26 cellular contexts compared by ENCODE assay signal in genomic region chr4:147307896-147308680, GRCh38.
"Had no signal": no experiment of that assay in that cellular context is flagged by ENCODE, and none has a peak within 500 bp of the region (broad histone marks: within the 10 kb centered on the region; RNA-seq: fewer than 3 reads in every experiment).

No MANE protein-coding gene starts in this region.

- H3K36me3 Mint-ChIP-seq: memory B cell; naive thymus-derived CD4-positive, alpha-beta T cell had no signal

- H3K27me3 ChIP-seq: dorsolateral prefrontal cortex, esophagus muscularis mucosa, foreskin keratinocyte, gastroesophageal sphincter, heart left ventricle, hepatocyte, ovary, sigmoid colon, spleen, thyroid gland, vagina had no signal

- H2AFZ ChIP-seq: hepatocyte had no signal

- H3K4me3 ChIP-seq: dorsolateral prefrontal cortex, esophagus muscularis mucosa, gastroesophageal sphincter, heart left ventricle, hepatocyte, lower lobe of right lung, ovary, psoas muscle, sigmoid colon, spleen, thyroid gland, vagina had no signal

- H3K9me3 ChIP-seq: esophagus muscularis mucosa, gastroesophageal sphincter, heart left ventricle, lower lobe of right lung, ovary, psoas muscle, sigmoid colon, thyroid gland, vagina had no signal

- H3K4me3 Mint-ChIP-seq: memory B cell; naive thymus-derived CD4-positive, alpha-beta T cell; stimulated activated naive CD8-positive, alpha-beta T cell treated with anti-CD3 and anti-CD28 coated beads, Interleukin-15, amount 100 ng/mL, for 72 hours had no signal

- DNase-seq: dorsolateral prefrontal cortex; effector CD4-positive, alpha-beta T cell; heart left ventricle; left colon; left ventricle myocardium superior; lower lobe of right lung; midbrain; naive thymus-derived CD4-positive, alpha-beta T cell; occipital lobe; ovary; posterior cingulate gyrus; psoas muscle; right cardiac atrium; sigmoid colon; spleen; stimulated activated CD4-positive, alpha-beta T cell treated with anti-CD3 and anti-CD28 coated beads, Interleukin-2, amount 100 ng/mL, for 48 hours; stimulated activated naive CD4-positive, alpha-beta T cell; stimulated activated naive CD8-positive, alpha-beta T cell treated with anti-CD3 and anti-CD28 coated beads, Interleukin-15, amount 100 ng/mL, for 72 hours; thyroid gland had no signal

- H3K4me2 ChIP-seq: hepatocyte had no signal

- ATAC-seq: foreskin keratinocyte; gastroesophageal sphincter; heart left ventricle; left colon; left ventricle myocardium superior; lower lobe of right lung; naive thymus-derived CD4-positive, alpha-beta T cell; psoas muscle; right cardiac atrium; stimulated activated naive CD8-positive, alpha-beta T cell treated with anti-CD3 and anti-CD28 coated beads, Interleukin-15, amount 100 ng/mL, for 72 hours had no signal

- H3K9me3 Mint-ChIP-seq: memory B cell; stimulated activated naive CD8-positive, alpha-beta T cell treated with anti-CD3 and anti-CD28 coated beads, Interleukin-15, amount 100 ng/mL, for 72 hours had no signal

- H3K27me3 Mint-ChIP-seq: memory B cell; stimulated activated naive CD8-positive, alpha-beta T cell treated with anti-CD3 and anti-CD28 coated beads, Interleukin-15, amount 100 ng/mL, for 72 hours had no signal

- H3K79me2 ChIP-seq: hepatocyte had no signal

- FAIRE-seq: colon had no signal

- H3K4me1 Mint-ChIP-seq: memory B cell; naive thymus-derived CD4-positive, alpha-beta T cell; stimulated activated naive CD8-positive, alpha-beta T cell treated with anti-CD3 and anti-CD28 coated beads, Interleukin-15, amount 100 ng/mL, for 72 hours had no signal

- H3K27ac Mint-ChIP-seq: memory B cell; naive thymus-derived CD4-positive, alpha-beta T cell; stimulated activated naive CD8-positive, alpha-beta T cell treated with anti-CD3 and anti-CD28 coated beads, Interleukin-15, amount 100 ng/mL, for 72 hours had no signal

- H3K27ac ChIP-seq: dorsolateral prefrontal cortex, esophagus muscularis mucosa, foreskin keratinocyte, gastroesophageal sphincter, heart left ventricle, hepatocyte, lower lobe of right lung, ovary, psoas muscle, sigmoid colon, spleen, thyroid gland, vagina had no signal

- H3K36me3 ChIP-seq: esophagus muscularis mucosa, gastroesophageal sphincter, heart left ventricle, lower lobe of right lung, ovary, sigmoid colon, spleen, thyroid gland, vagina had no signal

- H3K4me1 ChIP-seq: esophagus muscularis mucosa, foreskin keratinocyte, gastroesophageal sphincter, heart left ventricle, lower lobe of right lung, psoas muscle, sigmoid colon, spleen had no signal
